In genomic region chr15:70507772-70508351, GRCh38 we compare ENCODE assay signal across 1 cellular context.
TF ChIP-seq lines count a peak whose summit lies in the region.

No MANE protein-coding gene starts in this region.

TF ChIP-seq in HEK293, 187 proteins besides CTCF, POLR2A, EP300 and RAD21 (continued from another document and continues in another):
- TF ChIP-seq ZNF18 (tag by site-specific recombination; IDR thresholded peaks at IDR 0.05) (no peak), ZNF2 (tag by site-specific recombination; IDR thresholded peaks at IDR 0.05) (0 out of 2 replicates have a peak, but pooled peaks have one; percentile 52), PRDM10 (tag by site-specific recombination; IDR thresholded peaks at IDR 0.05) (peak; percentile 83), MZF1 (tag by site-specific recombination; IDR thresholded peaks at IDR 0.05; ENCODE audit: borderline replicate concordance) (peak; percentile 33; the same call in 1 of the 2 replicates), ZNF610 (tag by site-specific recombination; IDR thresholded peaks at IDR 0.05; ENCODE audit: borderline replicate concordance) (no peak), GLI4 (tag by site-specific recombination; IDR thresholded peaks at IDR 0.05) (no peak), ZNF362 (tag by site-specific recombination; IDR thresholded peaks at IDR 0.05) (peak; percentile 95), ZNF280D (tag by site-specific recombination; IDR thresholded peaks at IDR 0.05) (peak; percentile 7; the same call in 1 of the 2 replicates), ZNF10 (tag by site-specific recombination; IDR thresholded peaks at IDR 0.05) (peak; percentile 65; the same call in 1 of the 2 replicates), IKZF3 (tag by site-specific recombination; IDR thresholded peaks at IDR 0.05) (0 out of 2 replicates have a peak, but pooled peaks have one; percentile 41), ZBTB48 (tag by site-specific recombination; IDR thresholded peaks at IDR 0.05) (peak; percentile 57; the same call in 1 of the 2 replicates), ZXDB (tag by site-specific recombination; IDR thresholded peaks at IDR 0.05) (peak; percentile 61), ZNF184 (tag by site-specific recombination; IDR thresholded peaks at IDR 0.05) (peak; percentile 92), ZNF341 (tag by site-specific recombination; IDR thresholded peaks at IDR 0.05; ENCODE audit: low read depth) (no peak), SP7 (tag by site-specific recombination; IDR thresholded peaks at IDR 0.05) (peak; percentile 97), SP2 (tag by site-specific recombination; IDR thresholded peaks at IDR 0.05) (peak; percentile 57), ZNF544 (tag by site-specific recombination; IDR thresholded peaks at IDR 0.05) (no peak), ZNF518A (tag by site-specific recombination; conservative IDR thresholded peaks at IDR 0.05; ENCODE audit: low read depth) (no peak), GLI2 (tag by site-specific recombination; IDR thresholded peaks at IDR 0.05; ENCODE audit: borderline replicate concordance, low read depth) (peak; percentile 93; the same call in 1 of the 2 replicates), FEZF1 (tag by site-specific recombination; IDR thresholded peaks at IDR 0.05) (0 out of 2 replicates have a peak, but pooled peaks have one; percentile 29), ZNF580 (tag by site-specific recombination; IDR thresholded peaks at IDR 0.05) (no peak), ZNF354C (tag by site-specific recombination; IDR thresholded peaks at IDR 0.05; ENCODE audit: borderline replicate concordance, low read depth) (no peak), ZNF621 (tag by site-specific recombination; IDR thresholded peaks at IDR 0.05) (no peak), ZNF112 (tag by site-specific recombination; IDR thresholded peaks at IDR 0.05) (no peak), GLIS2 (tag by site-specific recombination; IDR thresholded peaks at IDR 0.05) (peak; percentile 24; the same call in 1 of the 2 replicates), BCL11A (tag by site-specific recombination; IDR thresholded peaks at IDR 0.05; ENCODE audit: low read depth) (peak; percentile 85; the same call in 1 of the 2 replicates), ZNF449 (tag by site-specific recombination; IDR thresholded peaks at IDR 0.05) (peak; percentile 23; the same call in 1 of the 2 replicates), PATZ1 (tag by site-specific recombination; IDR thresholded peaks at IDR 0.05) (peak; percentile 82), ZNF366 (tag by site-specific recombination; conservative IDR thresholded peaks at IDR 0.05) (peak; percentile 77), ZNF704 (tag by site-specific recombination; IDR thresholded peaks at IDR 0.05) (no peak), INSM2 (tag by site-specific recombination; IDR thresholded peaks at IDR 0.05) (peak; percentile 98)
